ENCODE assay signal across 8 cellular contexts in genomic region chr4:148443550-148444295, GRCh38. TPM values are rescaled to one million over a fixed set of nuclear protein-coding genes. Genes with fewer than 3 reads are reported as not detected.
DNase-seq lines count a peak whose midpoint lies in the region; ATAC-seq and TF ChIP-seq lines count a peak whose summit lies in the region.

No MANE protein-coding gene starts in this region.

- peak overlapping the region; percentile 71 to 96 (median 78) for H3K4me3 ChIP-seq in BLaER1 treated with 17β-estradiol and CSF1 and Interleukin-3, amounts not matched to agents 10 nM and 100 nM
- H3K4me3 ChIP-seq in PC-3 (ENCODE audit: low read length), result peak overlapping the region; percentile 86
- peak overlapping the region; percentile 52 for H3K4me3 ChIP-seq in iPS-11a (ENCODE audit: low read depth, low read length)
- peak overlapping the region; percentile 67 to 85 (median 73) for H3K4me3 ChIP-seq in skin epidermis

- peak overlapping the region; percentile 25 to 89 (median 67); a peak in 19 of 22 replicates for H3K9ac ChIP-seq in BLaER1 treated with 17β-estradiol and CSF1 and Interleukin-3, amounts not matched to agents 10 nM and 100 nM
- H3K9ac ChIP-seq in PC-3 (ENCODE audit: low read length), result peak overlapping the region; percentile 44

- H3K9me3 ChIP-seq in BLaER1 treated with 17β-estradiol and CSF1 and Interleukin-3, amounts not matched to agents 10 nM and 100 nM (replicated peaks in 1 of 11), result no peaks in the 10 kb centered on the region
- no peaks in the 10 kb centered on the region for H3K9me3 ChIP-seq in PC-3 (ENCODE audit: low read length)

- H3K27me3 ChIP-seq in BLaER1 treated with 17β-estradiol and CSF1 and Interleukin-3, amounts not matched to agents 10 nM and 100 nM, result peaks cover 76 to 96% (median 88%) of the 10 kb centered on the region in 11 experiments
- no peaks in the 10 kb centered on the region for H3K27me3 ChIP-seq in PC-3 (ENCODE audit: low read length)

- H3K27ac ChIP-seq in BLaER1 treated with 17β-estradiol and CSF1 and Interleukin-3, amounts not matched to agents 10 nM and 100 nM, result no peak overlapping the region
- H3K27ac ChIP-seq in PC-3 (ENCODE audit: low read length), result no peak overlapping the region
- peak overlapping the region in 15 of 21 experiments; percentile 2 to 96 (median 75) for H3K27ac ChIP-seq in skin epidermis

- H3K9me2 ChIP-seq in PC-3 (replicated peaks; ENCODE audit: low read length), result no peaks in the 10 kb centered on the region

- peaks cover 9 to 29% (median 20%) of the 10 kb centered on the region in 10 experiments; a peak in 17 of 20 replicates for H3K4me1 ChIP-seq in BLaER1 treated with 17β-estradiol and CSF1 and Interleukin-3, amounts not matched to agents 10 nM and 100 nM
- H3K4me1 ChIP-seq in PC-3 (ENCODE audit: insufficient read depth, low read length), result peaks cover 18% of the 10 kb centered on the region; the same call in 1 of the 2 replicates

- H3K9me3 Mint-ChIP-seq in activated naive CD8-positive, alpha-beta T cell treated with anti-CD3 and anti-CD28 coated beads, Interleukin-2, amount 10 ng/mL, durations not matched to agents 7 days and 5 days, result no peaks in the 10 kb centered on the region

- peaks cover 5% of the 10 kb centered on the region for H3K27me3 Mint-ChIP-seq in activated naive CD8-positive, alpha-beta T cell treated with anti-CD3 and anti-CD28 coated beads, Interleukin-2, amount 10 ng/mL, durations not matched to agents 7 days and 5 days

- peak overlapping the region; percentile 92 for H3K27ac Mint-ChIP-seq in activated naive CD8-positive, alpha-beta T cell treated with anti-CD3 and anti-CD28 coated beads, Interleukin-2, amount 10 ng/mL, durations not matched to agents 7 days and 5 days

- H3K36me3 Mint-ChIP-seq in activated naive CD8-positive, alpha-beta T cell treated with anti-CD3 and anti-CD28 coated beads, Interleukin-2, amount 10 ng/mL, durations not matched to agents 7 days and 5 days, result no peaks in the 10 kb centered on the region

- DNase-seq in PC-3, result peak; percentile 5
- peak; percentile 68 for DNase-seq in activated naive CD8-positive, alpha-beta T cell treated with anti-CD3 and anti-CD28 coated beads, Interleukin-2, amount 10 ng/mL, durations not matched to agents 7 days and 5 days
- DNase-seq in NK-92 treated with Interleukin-12 subunit alpha and Interleukin-12 subunit beta, amount 100 ng/mL, for 24 hours (lab: John Stamatoyannopoulos, UW), result no peak
- DNase-seq in OCI-M2 (lab: John Stamatoyannopoulos, UW; ENCODE audit: unreplicated experiment), result no peak

- peak overlapping the region; percentile 99 for H3K4me3 Mint-ChIP-seq in activated naive CD8-positive, alpha-beta T cell treated with anti-CD3 and anti-CD28 coated beads, Interleukin-2, amount 10 ng/mL, durations not matched to agents 7 days and 5 days

- CTCF ChIA-PET in PC-3 (lab: Charles Lee), result no interaction called here

- peak overlapping the region; percentile 96 to 100 (median 99) for H3K4me2 ChIP-seq in BLaER1 treated with 17β-estradiol and CSF1 and Interleukin-3, amounts not matched to agents 10 nM and 100 nM
- H3K4me2 ChIP-seq in PC-3 (ENCODE audit: low read length), result peak overlapping the region; percentile 92

- H3K79me2 ChIP-seq in PC-3 (ENCODE audit: low read length), result 0 out of 2 replicates have a peak, but pooled peaks cover 4% of the 10 kb centered on the region

- no peaks in the 10 kb centered on the region for H3K36me3 ChIP-seq in BLaER1 treated with 17β-estradiol and CSF1 and Interleukin-3, amounts not matched to agents 10 nM and 100 nM
- no peaks in the 10 kb centered on the region for H3K36me3 ChIP-seq in PC-3 (ENCODE audit: low read depth, low read length)

- peak overlapping the region; percentile 72 for H2AFZ ChIP-seq in PC-3 (ENCODE audit: low read length)

- POLR2A ChIA-PET in PC-3 (lab: Charles Lee; ENCODE audit: unreplicated experiment), result interaction anchor here (0.7 kb wide), 1 partner anchor 272 kb away, joined by 3 read pairs; no protein-coding TSS in a partner anchor
- POLR2A ChIA-PET in activated naive CD8-positive, alpha-beta T cell treated with anti-CD3 and anti-CD28 coated beads, Interleukin-2, amount 10 ng/mL, durations not matched to agents 7 days and 5 days (lab: Charles Lee), result interaction anchor here (0.6 to 4.5 kb wide), 11 partner anchors 187 to 509 kb away, joined by 3 to 47 read pairs (median 8); no protein-coding TSS in a partner anchor

- TF ChIP-seq CTCF in PC-3 (conservative IDR thresholded peaks at IDR 0.05; ENCODE audit: low read depth, low read length), result no peak

- intact Hi-C loops in PC-3 (cut with micrococcal nuclease), result loop anchor here (2.0 to 5.0 kb wide), 4 partner anchors 273 to 819 kb away; no protein-coding TSS in a partner anchor

- no peaks in the 10 kb centered on the region for H3F3A ChIP-seq in PC-3 (ENCODE audit: low read length, unreplicated experiment)

- ATAC-seq in PC-3, result peak; percentile 0; the same call in 1 of the 2 replicates
- no peak for ATAC-seq in activated naive CD8-positive, alpha-beta T cell treated with anti-CD3 and anti-CD28 coated beads, Interleukin-2, amount 10 ng/mL, durations not matched to agents 7 days and 5 days (ENCODE audit: low read depth)
- ATAC-seq in GM21619 (IDR thresholded peaks at IDR 0.05; ENCODE audit: unreplicated experiment), result no peak

- H3K4me1 Mint-ChIP-seq in activated naive CD8-positive, alpha-beta T cell treated with anti-CD3 and anti-CD28 coated beads, Interleukin-2, amount 10 ng/mL, durations not matched to agents 7 days and 5 days, result peaks cover 19% of the 10 kb centered on the region

- peaks cover 0 to 27% (median 4%) of the 10 kb centered on the region in 11 experiments; a peak in 11 of 22 replicates for H4K20me1 ChIP-seq in BLaER1 treated with 17β-estradiol and CSF1 and Interleukin-3, amounts not matched to agents 10 nM and 100 nM
- no peaks in the 10 kb centered on the region for H4K20me1 ChIP-seq in PC-3 (ENCODE audit: low read length)

- no TSS peak for BruUV-seq in PC-3 (replicated peaks; lab: Mats Ljungman, UMichigan)

RNA-seq across cellular contexts. Expression of gene NR3C2, which starts 1.5 kb away (rescaled TPM):
- total RNA-seq in PC-3 (2014; rRNA removed), result 1.2 and 2.8 TPM in 2 replicates
- total RNA-seq in activated naive CD8-positive, alpha-beta T cell treated with anti-CD3 and anti-CD28 coated beads, Interleukin-2, amount 10 ng/mL, durations not matched to agents 7 days and 5 days, result 10 to 100 TPM; 19.5 to 24.4 TPM

Comparison
In these comparisons a context has a peak if more than half of its experiments do, and no peak if none do; other contexts are left out.
1. H3K27ac ChIP-seq: peak in skin epidermis (15 of 21); none in BLaER1 treated with 17β-estradiol and CSF1 and Interleukin-3, amounts not matched to agents 10 nM and 100 nM (0 of 11) and PC-3 (single experiment).
2. DNase-seq: peak in PC-3 (single experiment) and activated naive CD8-positive, alpha-beta T cell treated with anti-CD3 and anti-CD28 coated beads, Interleukin-2, amount 10 ng/mL, durations not matched to agents 7 days and 5 days (single experiment); none in NK-92 treated with Interleukin-12 subunit alpha and Interleukin-12 subunit beta, amount 100 ng/mL, for 24 hours (single experiment) and OCI-M2 (single experiment).
3. Peak in every context shown above with its lines, with median percentiles within 50 percentile points of each other: H3K4me3 ChIP-seq.